ENCODE assay signal across 22 cellular contexts in genomic region chr16:82152192-82152591, GRCh38. TPM values are rescaled to one million over a fixed set of nuclear protein-coding genes. Genes with fewer than 3 reads are reported as not detected.
A peak's percentile ranks its signal among the peaks of the same experiment; 100 is the strongest.
DNase-seq lines count a peak whose midpoint lies in the region; ATAC-seq, FAIRE-seq and TF ChIP-seq lines count a peak whose summit lies in the region.
"Had no signal": no experiment of that assay in that cellular context is flagged by ENCODE, and none has a peak within 500 bp of the region (broad histone marks: within the 10 kb centered on the region; RNA-seq: fewer than 3 reads in every experiment).

No MANE protein-coding gene starts in this region.

- no peak for TF ChIP-seq POLR2A in GM12892 (IDR thresholded peaks at IDR 0.05; ENCODE audit: low read depth, low read length)

- TF ChIP-seq CTCF in GM23338 (conservative IDR thresholded peaks at IDR 0.05; ENCODE audit: low read depth in 2 of 2): no peak
- no peak for TF ChIP-seq CTCF in fibroblast of lung (conservative IDR thresholded peaks at IDR 0.05 in 1 of 2, IDR thresholded peaks at IDR 0.05 in 1 of 2; ENCODE audit: low read depth in 1 of 2, low read length in 2 of 2)
- no peak for TF ChIP-seq CTCF in progenitor cell of endocrine pancreas (IDR thresholded peaks at IDR 0.05; ENCODE audit: unreplicated experiment)

- no peaks in the 10 kb centered on the region for H3K27me3 ChIP-seq in GM23338 (ENCODE audit: insufficient read depth)
- no peaks in the 10 kb centered on the region for H3K27me3 ChIP-seq in fibroblast of lung (ENCODE audit: control insufficient read depth, insufficient read depth, low read length)
- H3K27me3 ChIP-seq: BE2C had no signal

- H3K9me3 ChIP-seq in SK-N-MC (ENCODE audit: low read depth, low read length): 0 out of 2 replicates have a peak, but pooled peaks cover 7% of the 10 kb centered on the region
- H3K9me3 ChIP-seq in fibroblast of lung (ENCODE audit: control insufficient read depth, insufficient read depth, low read depth, low read length): no peaks in the 10 kb centered on the region
- H3K9me3 ChIP-seq: BE2C, SK-N-SH had no signal

- H3K4me3 ChIP-seq in GM23338 (no peak overlapping the region), SK-N-MC (peak overlapping the region; percentile 47), fibroblast of lung (replicated peaks in 1 of 4; ENCODE audit: control extremely low read depth in 1 of 4, insufficient read depth in 1 of 4, low read depth in 3 of 4, low read length in 4 of 4) (no peak overlapping the region)

- peaks cover 11% of the 10 kb centered on the region for H3K4me1 ChIP-seq in GM23338 (ENCODE audit: insufficient read depth)
- peaks cover 4% of the 10 kb centered on the region for H3K4me1 ChIP-seq in fibroblast of lung (ENCODE audit: control insufficient read depth, extremely low read depth, insufficient read depth, low read length)
- H3K4me1 ChIP-seq: BE2C had no signal

- H2AFZ ChIP-seq in GM23338: no peak overlapping the region
- no peak overlapping the region for H2AFZ ChIP-seq in fibroblast of lung (ENCODE audit: low read length)

- H3K36me3 Mint-ChIP-seq in GM23338 (ENCODE audit: low read depth) (peaks cover 64% of the 10 kb centered on the region), progenitor cell of endocrine pancreas (ENCODE audit: insufficient read depth) (peaks cover 38% of the 10 kb centered on the region)

- H3K27ac ChIP-seq in GM23338 (ENCODE audit: low read depth) (no peak overlapping the region), SK-N-MC (peak overlapping the region; percentile 92), fibroblast of lung (ENCODE audit: insufficient read depth, low read length) (no peak overlapping the region)
- H3K27ac ChIP-seq: HL-60 had no signal

- H3K36me3 ChIP-seq in GM23338 (ENCODE audit: insufficient read depth) (peaks cover 13% of the 10 kb centered on the region; the same call in 1 of the 2 replicates), SK-N-MC (ENCODE audit: insufficient read depth, low read length) (peaks cover 49% of the 10 kb centered on the region), fibroblast of lung (ENCODE audit: control insufficient read depth, insufficient read depth, low read length) (peaks cover 6% of the 10 kb centered on the region)

- H3F3A ChIP-seq in GM23338 (replicated peaks; ENCODE audit: low read depth): no peaks in the 10 kb centered on the region

- H3K27ac Mint-ChIP-seq in GM23338: peak overlapping the region; percentile 60
- peak overlapping the region; percentile 31 for H3K27ac Mint-ChIP-seq in progenitor cell of endocrine pancreas
- H3K27ac Mint-ChIP-seq: CD8-positive, alpha-beta T cell had no signal

- no peak for DNase-seq in GM23338 (ENCODE audit: low spot score)
- no peak for DNase-seq in SK-N-MC (ENCODE audit: low read depth, low spot score)
- DNase-seq in fibroblast of lung (ENCODE audit: low read depth in 2 of 2): peak; percentile 5 to 24
- DNase-seq in progenitor cell of endocrine pancreas (ENCODE audit: low spot score, unreplicated experiment): no peak
- no peak for DNase-seq in inferior parietal cortex (ENCODE audit: extremely low spot score)
- DNase-seq in stimulated activated naive CD4-positive, alpha-beta T cell (lab: John Stamatoyannopoulos, UW): no peak
- no peak for DNase-seq in GM12892 (ENCODE audit: insufficient read length)
- DNase-seq: BE2C; CD8-positive, alpha-beta T cell; DMS79 treated with DMSO at 0.1 percent for 48 hours; KBM-7; MV-4-11; NCI-H1417 treated with DMSO at 0.1 percent for 48 hours; NCI-H1930; NCI-H446; NCI-H748 treated with DMSO at 0.1 percent for 48 hours; SK-N-SH; T-helper 1 cell had no signal

- H4K20me1 ChIP-seq in GM23338 (replicated peaks; ENCODE audit: insufficient read depth) (peaks cover 3% of the 10 kb centered on the region; the same call in 1 of the 2 replicates), fibroblast of lung (ENCODE audit: control insufficient read depth, extremely low read depth, insufficient read depth, low read length) (no peaks in the 10 kb centered on the region)

- FAIRE-seq in GM12892 (lab: Jason Lieb, UNC): no peak
- FAIRE-seq: G401.6, GM18507 had no signal

- no peaks in the 10 kb centered on the region for H3K9me2 ChIP-seq in GM23338 (ENCODE audit: insufficient read depth)
- H3K9me2 ChIP-seq: SK-N-SH had no signal

- peak; percentile 45 for ATAC-seq in GM23338
- ATAC-seq in HG03139 (IDR thresholded peaks at IDR 0.05; ENCODE audit: unreplicated experiment): no peak
- ATAC-seq: CD8-positive, alpha-beta T cell had no signal

- H3K4me1 Mint-ChIP-seq in GM23338: peaks cover 21% of the 10 kb centered on the region
- peaks cover 9% of the 10 kb centered on the region for H3K4me1 Mint-ChIP-seq in progenitor cell of endocrine pancreas (ENCODE audit: low read depth)

- H3K9me3 Mint-ChIP-seq in GM23338 (no peaks in the 10 kb centered on the region), progenitor cell of endocrine pancreas (ENCODE audit: low read depth) (peaks cover 8% of the 10 kb centered on the region)

- H3K27me3 Mint-ChIP-seq in GM23338 (ENCODE audit: insufficient read depth, low read depth, poor library complexity): no peaks in the 10 kb centered on the region
- no peaks in the 10 kb centered on the region for H3K27me3 Mint-ChIP-seq in progenitor cell of endocrine pancreas

- H3K9ac ChIP-seq in SK-N-MC (ENCODE audit: insufficient read length) (peak overlapping the region; percentile 65), fibroblast of lung (ENCODE audit: insufficient read depth, low read length) (no peak overlapping the region)
- H3K9ac ChIP-seq: SK-N-SH had no signal

- H3K4me3 Mint-ChIP-seq in GM23338 (no peak overlapping the region), progenitor cell of endocrine pancreas (ENCODE audit: low read depth) (no peak overlapping the region)
- H3K4me3 Mint-ChIP-seq: CD8-positive, alpha-beta T cell had no signal

- H3K4me2 ChIP-seq in GM23338 (no peak overlapping the region), fibroblast of lung (ENCODE audit: extremely low read depth, insufficient read depth, low read length) (no peak overlapping the region)
- H3K4me2 ChIP-seq: SK-N-SH had no signal

- H3K79me2 ChIP-seq in GM23338 (replicated peaks; ENCODE audit: insufficient read depth): peaks cover 54% of the 10 kb centered on the region
- peaks cover 7% of the 10 kb centered on the region for H3K79me2 ChIP-seq in fibroblast of lung (ENCODE audit: control insufficient read depth, insufficient read depth, low read length)

TF ChIP-seq in GM23338, 12 proteins besides CTCF, POLR2A, EP300 and RAD21 (continues in another document):
- TF ChIP-seq JUNB (IDR thresholded peaks at IDR 0.05; ENCODE audit: unreplicated experiment) (no peak), EZH2 (IDR thresholded peaks at IDR 0.05; ENCODE audit: low read depth, unreplicated experiment) (no peak), ZNF114 (CRISPR knock-in tag; IDR thresholded peaks at IDR 0.05) (no peak), CREB1 (CRISPR knock-in tag; IDR thresholded peaks at IDR 0.05; ENCODE audit: low read depth) (no peak)

RNA-seq across cellular contexts. Expression of gene MPHOSPH6, which starts 17.8 kb away (rescaled TPM):
- 40.8 and 49.1 TPM in 2 replicates for total RNA-seq in GM23338 (2014; rRNA removed; shearing (Covaris generic))
- polyA plus RNA-seq in GM23338 (2016; fragmentation: Nextera tagmentation; extraction: Ambion mirVana) (91.1 and 94.7 TPM in 2 replicates), fibroblast of lung (36.5 and 57.4 TPM in 2 replicates)
- total RNA-seq in fibroblast of lung (19.5 and 30.4 TPM in 2 replicates), progenitor cell of endocrine pancreas (41.6 and 41.9 TPM in 2 replicates)
- polyA plus RNA-seq in fibroblast of lung (2012): 33.4 and 47.6 TPM in 2 replicates
- polyA minus RNA-seq in fibroblast of lung (ENCODE audit: low replicate concordance): 0.78 TPM in 1 of 2 replicates, not detected in the other
- 23.2 TPM for polyA plus RNA-seq in GM12892 (2012; ENCODE audit: missing spikeins)

Comparison
In these comparisons a context has a peak if more than half of its experiments do, and no peak if none do; other contexts are left out.
1. DNase-seq: peak in fibroblast of lung (2 of 2); none in GM23338 (single experiment), SK-N-MC (single experiment), progenitor cell of endocrine pancreas (single experiment), inferior parietal cortex (single experiment), stimulated activated naive CD4-positive, alpha-beta T cell (0 of 6) and GM12892 (single experiment).